In genomic region chr3:83093222-83093572, GRCh38 we compare ENCODE assay signal across 29 cellular contexts.
"Had no signal": no experiment of that assay in that cellular context is flagged by ENCODE, and none has a peak within 500 bp of the region (broad histone marks: within the 10 kb centered on the region; RNA-seq: fewer than 3 reads in every experiment).

No MANE protein-coding gene starts in this region.

- H3K27ac ChIP-seq: esophagus squamous epithelium, heart right ventricle, ovary, psoas muscle, skin epidermis, spleen, testis, tibial artery had no signal

- H3K36me3 ChIP-seq: esophagus squamous epithelium, heart right ventricle, ovary, spleen, tibial artery had no signal

- H3K4me1 ChIP-seq: esophagus squamous epithelium, heart right ventricle, psoas muscle, spleen, testis, tibial artery had no signal

- H3K27me3 ChIP-seq: esophagus squamous epithelium, heart right ventricle, ovary, spleen, testis, tibial artery had no signal

- DNase-seq: cortex of kidney; effector memory CD8-positive, alpha-beta T cell; erythroblast; esophagus squamous epithelium; foreskin melanocyte; glutamatergic neuron; heart right ventricle; hypothalamus; immature natural killer cell; islet precursor cell; kidney glomerular epithelial cell; left colon; left ventricle myocardium superior; natural killer cell; occipital lobe; ovary; posterior cingulate gyrus; psoas muscle; right cardiac atrium; spleen; stimulated activated CD4-positive, alpha-beta T cell treated with anti-CD3 and anti-CD28 coated beads, Interleukin-4, amount 100 ng/mL, for 4 hours; stimulated activated naive CD8-positive, alpha-beta T cell treated with anti-CD3 and anti-CD28 coated beads, Interleukin-15, Interleukin-2, amounts not matched to agents 100 U/mL and 50 U/mL, for 24 hours; substantia nigra; testis; tibial artery had no signal

- FAIRE-seq: endometrium had no signal

- H3K9me3 ChIP-seq: esophagus squamous epithelium, heart right ventricle, ovary, psoas muscle, testis, tibial artery had no signal

- ATAC-seq: effector memory CD8-positive, alpha-beta T cell; heart right ventricle; left colon; left ventricle myocardium superior; natural killer cell; psoas muscle; right cardiac atrium; stimulated activated memory B cell treated with anti-CD40 and anti-IgM and Interleukin-4, amounts not matched to agents 10 μg/mL and 1 μg/mL and 100 μg/mL, for 72 hours; stimulated activated naive CD8-positive, alpha-beta T cell treated with anti-CD3 and anti-CD28 coated beads, Interleukin-15, Interleukin-2, amounts not matched to agents 100 U/mL and 50 U/mL, for 24 hours had no signal

- H3K4me3 ChIP-seq: esophagus squamous epithelium, heart right ventricle, lung, ovary, psoas muscle, skin epidermis, spleen, testis, tibial artery had no signal
